In the genomic region with DNA sequence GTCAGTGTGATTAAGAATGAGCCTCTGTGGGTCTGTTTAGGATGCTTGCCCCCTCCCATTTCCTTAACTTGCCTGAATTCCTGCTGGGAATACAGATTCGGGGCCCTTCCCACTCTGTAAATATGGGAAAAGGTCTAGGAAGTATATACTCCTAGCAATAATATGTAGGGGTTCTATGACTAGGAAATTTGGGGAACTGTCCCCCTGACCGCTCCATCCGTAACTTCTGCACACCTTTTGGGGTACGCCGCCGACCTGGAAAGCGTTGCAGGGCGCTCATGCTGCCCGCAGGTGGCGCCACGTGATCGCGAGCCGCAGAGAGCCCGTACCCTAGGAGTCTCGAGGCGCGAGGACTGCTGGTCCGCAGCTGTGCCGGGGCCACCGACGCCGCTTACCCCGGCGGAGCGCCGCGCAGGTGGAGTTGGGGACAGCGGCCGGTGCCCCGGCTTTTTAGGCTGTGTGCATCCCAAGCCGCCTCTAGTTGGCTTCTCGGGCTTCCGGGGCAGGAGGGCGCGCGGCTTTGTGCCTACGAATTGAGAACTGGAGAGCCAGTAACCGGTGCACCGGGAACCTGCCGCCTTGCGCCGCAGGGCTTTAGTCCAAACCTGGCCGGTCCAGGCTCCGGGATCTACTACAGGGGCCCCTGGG, we compare ENCODE assay signal across 8 cellular contexts. TPM values are rescaled to one million over a fixed set of nuclear protein-coding genes. Genes with fewer than 3 reads are reported as not detected.
A peak's percentile ranks its signal among the peaks of the same experiment; 100 is the strongest.
DNase-seq lines count a peak whose midpoint lies in the region; ATAC-seq and TF ChIP-seq lines count a peak whose summit lies in the region.

No MANE protein-coding gene starts in this region.

- no peaks in the 10 kb centered on the region for H3K9me3 Mint-ChIP-seq in CD4-positive, CD25-positive, alpha-beta regulatory T cell
- H3K9me3 Mint-ChIP-seq in natural killer cell treated with Interleukin-12 subunit alpha and Interleukin-12 subunit beta and Interleukin-15 and Interleukin-18, amount 100 ng/mL, for 72 hours, result no peaks in the 10 kb centered on the region
- H3K9me3 Mint-ChIP-seq in stimulated activated memory B cell treated with anti-CD40 and anti-IgM and Interleukin-4, amounts not matched to agents 10 μg/mL and 1 μg/mL and 100 μg/mL, for 72 hours, result no peaks in the 10 kb centered on the region

- peak overlapping the region; percentile 79 to 96 (median 96) for H3K27ac Mint-ChIP-seq in CD4-positive, CD25-positive, alpha-beta regulatory T cell
- peak overlapping the region; percentile 88 to 93 for H3K27ac Mint-ChIP-seq in natural killer cell treated with Interleukin-12 subunit alpha and Interleukin-12 subunit beta and Interleukin-15 and Interleukin-18, amount 100 ng/mL, for 72 hours
- H3K27ac Mint-ChIP-seq in stimulated activated memory B cell treated with anti-CD40 and anti-IgM and Interleukin-4, amounts not matched to agents 10 μg/mL and 1 μg/mL and 100 μg/mL, for 72 hours, result peak overlapping the region; percentile 93

- DNase-seq in CD4-positive, CD25-positive, alpha-beta regulatory T cell, result peak; percentile 75 to 85 (median 85)
- peak; percentile 51 to 74 for DNase-seq in PC-9
- peak; percentile 68 to 73 for DNase-seq in activated T-helper 1 cell treated with anti-CD3 and anti-CD28 coated beads, Interleukin-2, amount 50 U/mL, for 16 hours (ENCODE audit: low read depth in 1 of 2, low spot score in 1 of 2)
- peak; percentile 58 for DNase-seq in fibroblast of peridontal ligament (ENCODE audit: extremely low read depth)
- peak; percentile 74 for DNase-seq in natural killer cell treated with Interleukin-12 subunit alpha and Interleukin-12 subunit beta and Interleukin-15 and Interleukin-18, amount 100 ng/mL, for 72 hours (ENCODE audit: low spot score)

- H3K4me1 ChIP-seq in CD4-positive, CD25-positive, alpha-beta regulatory T cell (ENCODE audit: control insufficient read depth, insufficient read depth, low read length, poor library complexity, severe bottlenecking), result peaks cover 39% of the 10 kb centered on the region
- peaks cover 34% of the 10 kb centered on the region for H3K4me1 ChIP-seq in PC-9 (replicated peaks; ENCODE audit: insufficient read depth)

- TF ChIP-seq CTCF in PC-9 (conservative IDR thresholded peaks at IDR 0.05), result peak; percentile 92

- no peaks in the 10 kb centered on the region for H3K36me3 ChIP-seq in CD4-positive, CD25-positive, alpha-beta regulatory T cell (ENCODE audit: control insufficient read depth, insufficient read depth, low read length)
- no peaks in the 10 kb centered on the region for H3K36me3 ChIP-seq in PC-9 (ENCODE audit: low read depth)

- H3K9me3 ChIP-seq in CD4-positive, CD25-positive, alpha-beta regulatory T cell (ENCODE audit: control insufficient read depth in 2 of 2, low read length in 2 of 2), result no peaks in the 10 kb centered on the region
- no peaks in the 10 kb centered on the region for H3K9me3 ChIP-seq in PC-9 (ENCODE audit: insufficient read depth, low read depth)

- POLR2A ChIA-PET in PC-9 (lab: Charles Lee; ENCODE audit: unreplicated experiment), result interaction anchor here (0.5 to 0.6 kb wide), 2 partner anchors 276 to 287 kb away, joined by 4 to 5 read pairs; a partner anchor contains a TSS

- H3K27me3 Mint-ChIP-seq in CD4-positive, CD25-positive, alpha-beta regulatory T cell, result peaks cover 33% of the 10 kb centered on the region
- H3K27me3 Mint-ChIP-seq in natural killer cell treated with Interleukin-12 subunit alpha and Interleukin-12 subunit beta and Interleukin-15 and Interleukin-18, amount 100 ng/mL, for 72 hours, result peaks cover 10 to 14% of the 10 kb centered on the region in 2 donors
- peaks cover 28% of the 10 kb centered on the region for H3K27me3 Mint-ChIP-seq in stimulated activated memory B cell treated with anti-CD40 and anti-IgM and Interleukin-4, amounts not matched to agents 10 μg/mL and 1 μg/mL and 100 μg/mL, for 72 hours

- H3K27ac ChIP-seq in CD4-positive, CD25-positive, alpha-beta regulatory T cell (ENCODE audit: insufficient read depth, low read length, poor library complexity, severe bottlenecking), result peak overlapping the region; percentile 97
- 0 out of 2 replicates have a peak overlapping the region, but pooled peaks have one; percentile 27 for H3K27ac ChIP-seq in PC-9

- CTCF ChIA-PET in PC-9 (lab: Charles Lee), result interaction anchor here (0.7 to 1.2 kb wide), 4 partner anchors 155 to 360 kb away, joined by 3 to 6 read pairs (median 4); no protein-coding TSS in a partner anchor

- H3K79me2 ChIP-seq in PC-9 (ENCODE audit: low read depth), result no peaks in the 10 kb centered on the region

- intact Hi-C loops in PC-9 (cut with micrococcal nuclease; ENCODE audit: unreplicated experiment), result loop anchor here (1.0 to 10.0 kb wide), 5 partner anchors 152 to 565 kb away; a partner anchor contains a TSS

- H3K36me3 Mint-ChIP-seq in CD4-positive, CD25-positive, alpha-beta regulatory T cell, result no peaks in the 10 kb centered on the region
- no peaks in the 10 kb centered on the region for H3K36me3 Mint-ChIP-seq in natural killer cell treated with Interleukin-12 subunit alpha and Interleukin-12 subunit beta and Interleukin-15 and Interleukin-18, amount 100 ng/mL, for 72 hours
- H3K36me3 Mint-ChIP-seq in stimulated activated memory B cell treated with anti-CD40 and anti-IgM and Interleukin-4, amounts not matched to agents 10 μg/mL and 1 μg/mL and 100 μg/mL, for 72 hours, result no peaks in the 10 kb centered on the region

- peak; percentile 39 to 44 for ATAC-seq in CD4-positive, CD25-positive, alpha-beta regulatory T cell (ENCODE audit: low read depth in 2 of 2)
- ATAC-seq in GM19438 (IDR thresholded peaks at IDR 0.05; ENCODE audit: low read depth, unreplicated experiment) (peak; percentile 34), HG03558 (IDR thresholded peaks at IDR 0.05; ENCODE audit: extremely low read depth, unreplicated experiment) (peak; percentile 20)
- peak; percentile 65 to 66 for ATAC-seq in natural killer cell treated with Interleukin-12 subunit alpha and Interleukin-12 subunit beta and Interleukin-15 and Interleukin-18, amount 100 ng/mL, for 72 hours
- peak; percentile 75 for ATAC-seq in stimulated activated memory B cell treated with anti-CD40 and anti-IgM and Interleukin-4, amounts not matched to agents 10 μg/mL and 1 μg/mL and 100 μg/mL, for 72 hours

- no TSS peak for BruUV-seq in PC-9 (replicated peaks; lab: Mats Ljungman, UMichigan)

- peak overlapping the region; percentile 87 for H2AFZ ChIP-seq in PC-9

- H3K4me3 ChIP-seq in CD4-positive, CD25-positive, alpha-beta regulatory T cell (ENCODE audit: low read depth, low read length), result peak overlapping the region; percentile 74
- H3K4me3 ChIP-seq in PC-9, result peak overlapping the region; percentile 96

- no peaks in the 10 kb centered on the region for H3F3A ChIP-seq in PC-9 (ENCODE audit: insufficient read depth, low read depth)

- H3K27me3 ChIP-seq in CD4-positive, CD25-positive, alpha-beta regulatory T cell (ENCODE audit: control insufficient read depth, insufficient read depth, low read length), result peaks cover 3% of the 10 kb centered on the region
- H3K27me3 ChIP-seq in PC-9 (ENCODE audit: insufficient read depth, low read depth), result no peaks in the 10 kb centered on the region

- H4K20me1 ChIP-seq in PC-9 (ENCODE audit: insufficient read depth), result no peaks in the 10 kb centered on the region

- peak overlapping the region; percentile 82 for H3K4me2 ChIP-seq in PC-9

- peak overlapping the region; percentile 93 to 97 (median 96) for H3K4me3 Mint-ChIP-seq in CD4-positive, CD25-positive, alpha-beta regulatory T cell
- H3K4me3 Mint-ChIP-seq in natural killer cell treated with Interleukin-12 subunit alpha and Interleukin-12 subunit beta and Interleukin-15 and Interleukin-18, amount 100 ng/mL, for 72 hours, result peak overlapping the region; percentile 92
- peak overlapping the region; percentile 93 for H3K4me3 Mint-ChIP-seq in stimulated activated memory B cell treated with anti-CD40 and anti-IgM and Interleukin-4, amounts not matched to agents 10 μg/mL and 1 μg/mL and 100 μg/mL, for 72 hours

- peaks cover 14 to 60% (median 36%) of the 10 kb centered on the region in 4 donors for H3K4me1 Mint-ChIP-seq in CD4-positive, CD25-positive, alpha-beta regulatory T cell
- H3K4me1 Mint-ChIP-seq in natural killer cell treated with Interleukin-12 subunit alpha and Interleukin-12 subunit beta and Interleukin-15 and Interleukin-18, amount 100 ng/mL, for 72 hours (ENCODE audit: low read depth in 2 of 2), result peaks cover 24 to 34% of the 10 kb centered on the region in 2 donors
- peaks cover 48% of the 10 kb centered on the region for H3K4me1 Mint-ChIP-seq in stimulated activated memory B cell treated with anti-CD40 and anti-IgM and Interleukin-4, amounts not matched to agents 10 μg/mL and 1 μg/mL and 100 μg/mL, for 72 hours

- H3K9me2 ChIP-seq in PC-9 (ENCODE audit: insufficient read depth), result no peaks in the 10 kb centered on the region

RNA-seq across cellular contexts. Expression of a gene that starts 0.7 kb away (rescaled TPM):
- total RNA-seq in CD4-positive, CD25-positive, alpha-beta regulatory T cell, result 13.3 TPM
- polyA plus RNA-seq in CD4-positive, CD25-positive, alpha-beta regulatory T cell, result 1 to 10 TPM; 3.5 to 6.9 (median 6.0) TPM
- total RNA-seq in PC-9 (2021), result 7.4 and 8.8 TPM in 2 replicates
- 10 to 100 TPM in 1 of 2 donors, 1 to 10 TPM in 1; 6.2 to 11.2 TPM for total RNA-seq in natural killer cell treated with Interleukin-12 subunit alpha and Interleukin-12 subunit beta and Interleukin-15 and Interleukin-18, amount 100 ng/mL, for 72 hours

RNA-seq across cellular contexts. Expression of a gene that starts 48.2 kb away (rescaled TPM):
- total RNA-seq in CD4-positive, CD25-positive, alpha-beta regulatory T cell, result 0.37 TPM
- polyA plus RNA-seq in CD4-positive, CD25-positive, alpha-beta regulatory T cell, result not detected
- total RNA-seq in PC-9 (2021), result 0.22 TPM in 1 of 2 replicates, not detected in the other
- under 1 TPM in 1 of 2 donors, not detected in 1; 0.43 TPM for total RNA-seq in natural killer cell treated with Interleukin-12 subunit alpha and Interleukin-12 subunit beta and Interleukin-15 and Interleukin-18, amount 100 ng/mL, for 72 hours

Comparison
In these comparisons a context has a peak if more than half of its experiments do, and no peak if none do; other contexts are left out.
1. Peak in every context shown above with its lines: DNase-seq, ATAC-seq, H3K4me3 ChIP-seq and H3K27ac ChIP-seq.
2. ATAC-seq: peak in every context shown above with its lines; median percentile 75 in stimulated activated memory B cell treated with anti-CD40 and anti-IgM and Interleukin-4, amounts not matched to agents 10 μg/mL and 1 μg/mL and 100 μg/mL, for 72 hours; 66 in natural killer cell treated with Interleukin-12 subunit alpha and Interleukin-12 subunit beta and Interleukin-15 and Interleukin-18, amount 100 ng/mL, for 72 hours; 42 in CD4-positive, CD25-positive, alpha-beta regulatory T cell; 34 in GM19438; 20 in HG03558.